ENCODE assay signal across 23 cellular contexts in the genomic region with DNA sequence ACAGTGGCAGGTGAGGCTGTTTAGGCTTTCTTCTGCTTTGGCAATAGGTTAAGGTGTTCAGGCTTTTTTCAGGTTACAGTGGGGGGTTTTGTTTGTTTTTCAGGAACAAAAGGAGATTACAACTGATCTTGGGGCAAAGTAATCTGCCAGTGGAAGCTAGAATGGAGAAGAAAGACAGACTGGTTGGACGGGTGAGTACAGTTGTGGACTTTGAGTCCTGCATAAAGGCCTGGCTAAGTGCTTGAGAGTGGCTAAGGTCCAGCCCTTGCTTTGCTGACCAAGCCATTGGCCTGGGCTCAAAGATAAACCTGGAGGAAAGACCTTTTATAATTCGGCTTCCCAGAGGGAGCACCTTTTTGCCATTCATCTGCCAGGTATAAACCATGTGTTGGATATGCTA.
A peak's percentile ranks its signal among the peaks of the same experiment; 100 is the strongest.
DNase-seq lines count a peak whose midpoint lies in the region; ATAC-seq and TF ChIP-seq lines count a peak whose summit lies in the region.
"Had no signal": no experiment of that assay in that cellular context is flagged by ENCODE, and none has a peak within 500 bp of the region (broad histone marks: within the 10 kb centered on the region; RNA-seq: fewer than 3 reads in every experiment).

No MANE protein-coding gene starts in this region.

- H3K4me1 ChIP-seq in right lobe of liver (peaks cover 0 to 21% (median 0%) of the 10 kb centered on the region in 4 donors), upper lobe of right lung (no peaks in the 10 kb centered on the region)
- H3K4me1 ChIP-seq in naive thymus-derived CD4-positive, alpha-beta T cell (ENCODE audit: control insufficient read depth in 2 of 2, insufficient read depth in 2 of 2, low read length in 2 of 2), result no peaks in the 10 kb centered on the region
- H3K4me1 ChIP-seq: transverse colon had no signal

- H3K27ac Mint-ChIP-seq in activated naive CD4-positive, alpha-beta T cell treated with anti-CD3 and anti-CD28 coated beads, Interleukin-2, amount 50 U/mL, for 24 hours, result peak overlapping the region; percentile 14
- no peak overlapping the region for H3K27ac Mint-ChIP-seq in activated naive CD4-positive, alpha-beta T cell treated with anti-CD3 and anti-CD28 coated beads, Interleukin-2, amount 10 ng/mL, durations not matched to agents 7 days and 5 days
- peak overlapping the region in 2 of 9 donors; percentile 32 to 41 for H3K27ac Mint-ChIP-seq in naive thymus-derived CD4-positive, alpha-beta T cell
- H3K27ac Mint-ChIP-seq: activated CD8-positive, alpha-beta T cell treated with anti-CD3 and anti-CD28 coated beads, Interleukin-2, amount 10 ng/mL, durations not matched to agents 7 days and 5 days; nephron had no signal

- peak overlapping the region in 2 of 3 donors; percentile 4 to 41 for H3K27ac ChIP-seq in right lobe of liver
- H3K27ac ChIP-seq in upper lobe of right lung, result no peak overlapping the region
- no peak overlapping the region for H3K27ac ChIP-seq in naive thymus-derived CD4-positive, alpha-beta T cell (ENCODE audit: low read depth, low read length)
- H3K27ac ChIP-seq: cardiac muscle cell, KMS-11, transverse colon had no signal

- H3K36me3 ChIP-seq in right lobe of liver (peaks cover 0 to 26% (median 10%) of the 10 kb centered on the region in 4 donors), upper lobe of right lung (peaks cover 56% of the 10 kb centered on the region)
- H3K36me3 ChIP-seq in naive thymus-derived CD4-positive, alpha-beta T cell (ENCODE audit: control insufficient read depth in 2 of 3, insufficient read depth in 3 of 3, low read length in 3 of 3), result peaks cover 0 to 73% (median 28%) of the 10 kb centered on the region in 3 experiments

- no peaks in the 10 kb centered on the region for H3K9me3 ChIP-seq in right lobe of liver
- H3K9me3 ChIP-seq in upper lobe of right lung, result no peaks in the 10 kb centered on the region
- no peaks in the 10 kb centered on the region for H3K9me3 ChIP-seq in naive thymus-derived CD4-positive, alpha-beta T cell (ENCODE audit: control insufficient read depth in 2 of 3, low read length in 3 of 3)
- H3K9me3 ChIP-seq: transverse colon had no signal

- peaks cover 25% of the 10 kb centered on the region for H3K36me3 Mint-ChIP-seq in activated naive CD4-positive, alpha-beta T cell treated with anti-CD3 and anti-CD28 coated beads, Interleukin-2, amount 50 U/mL, for 24 hours
- H3K36me3 Mint-ChIP-seq in activated naive CD4-positive, alpha-beta T cell treated with anti-CD3 and anti-CD28 coated beads, Interleukin-2, amount 10 ng/mL, durations not matched to agents 7 days and 5 days, result peaks cover 52% of the 10 kb centered on the region
- peaks cover 20 to 77% (median 40%) of the 10 kb centered on the region in 5 donors for H3K36me3 Mint-ChIP-seq in naive thymus-derived CD4-positive, alpha-beta T cell

- peak; percentile 95 to 97 (median 96) for ATAC-seq in right lobe of liver
- ATAC-seq in upper lobe of right lung, result peak; percentile 57
- no peak for ATAC-seq in naive thymus-derived CD4-positive, alpha-beta T cell
- ATAC-seq: activated CD8-positive, alpha-beta T cell treated with anti-CD3 and anti-CD28 coated beads, Interleukin-2, amount 10 ng/mL, durations not matched to agents 7 days and 5 days; Panc1; sciatic nerve had no signal

- intact Hi-C loops in right lobe of liver (cut with DNase I), result no loop called here
- intact Hi-C loops in upper lobe of right lung (cut with DNase I), result no loop called here
- intact Hi-C loops in cardiac septum (cut with DNase I), result no loop called here
- intact Hi-C loops in naive thymus-derived CD4-positive, alpha-beta T cell (cut with micrococcal nuclease), result no loop called here

- TF ChIP-seq POLR2A in right lobe of liver (IDR thresholded peaks at IDR 0.05), result no peak

- POLR2A ChIA-PET in naive thymus-derived CD4-positive, alpha-beta T cell (lab: Charles Lee), result no interaction called here

- CTCF ChIA-PET in activated naive CD4-positive, alpha-beta T cell treated with anti-CD3 and anti-CD28 coated beads, Interleukin-2, amount 10 ng/mL, durations not matched to agents 7 days and 5 days (lab: Charles Lee), result interaction anchor here (1.0 to 1.3 kb wide), 5 partner anchors 9 to 80 kb away, joined by 3 to 6 read pairs (median 3); no protein-coding TSS in a partner anchor
- CTCF ChIA-PET in naive thymus-derived CD4-positive, alpha-beta T cell (lab: Charles Lee), result interaction anchor here (0.7 kb wide), 1 partner anchor 16 kb away, joined by 3 read pairs; no protein-coding TSS in a partner anchor

- H3K27me3 Mint-ChIP-seq in activated naive CD4-positive, alpha-beta T cell treated with anti-CD3 and anti-CD28 coated beads, Interleukin-2, amount 50 U/mL, for 24 hours, result no peaks in the 10 kb centered on the region
- no peaks in the 10 kb centered on the region for H3K27me3 Mint-ChIP-seq in activated naive CD4-positive, alpha-beta T cell treated with anti-CD3 and anti-CD28 coated beads, Interleukin-2, amount 10 ng/mL, durations not matched to agents 7 days and 5 days
- H3K27me3 Mint-ChIP-seq in naive thymus-derived CD4-positive, alpha-beta T cell, result no peaks in the 10 kb centered on the region

- no peak overlapping the region for H3K4me3 ChIP-seq in right lobe of liver
- no peak overlapping the region for H3K4me3 ChIP-seq in upper lobe of right lung
- H3K4me3 ChIP-seq in naive thymus-derived CD4-positive, alpha-beta T cell (ENCODE audit: low read length), result no peak overlapping the region
- H3K4me3 ChIP-seq: cardiac muscle cell, transverse colon had no signal

- WGBS in right lobe of liver (ENCODE audit: insufficient coverage, low coverage, low lambda C conversion rate, missing lambda C conversion rate), result 31% methylated on average over 2 of the region's 2 CpGs

- H3K9me3 Mint-ChIP-seq in activated naive CD4-positive, alpha-beta T cell treated with anti-CD3 and anti-CD28 coated beads, Interleukin-2, amount 50 U/mL, for 24 hours, result no peaks in the 10 kb centered on the region
- no peaks in the 10 kb centered on the region for H3K9me3 Mint-ChIP-seq in activated naive CD4-positive, alpha-beta T cell treated with anti-CD3 and anti-CD28 coated beads, Interleukin-2, amount 10 ng/mL, durations not matched to agents 7 days and 5 days
- H3K9me3 Mint-ChIP-seq in naive thymus-derived CD4-positive, alpha-beta T cell, result no peaks in the 10 kb centered on the region
- H3K9me3 Mint-ChIP-seq: nephron had no signal

- no peaks in the 10 kb centered on the region for H3K27me3 ChIP-seq in right lobe of liver
- H3K27me3 ChIP-seq in upper lobe of right lung, result no peaks in the 10 kb centered on the region
- H3K27me3 ChIP-seq in naive thymus-derived CD4-positive, alpha-beta T cell (ENCODE audit: control insufficient read depth in 2 of 2, insufficient read depth in 2 of 2, low read length in 2 of 2), result no peaks in the 10 kb centered on the region
- H3K27me3 ChIP-seq: cardiac muscle cell, transverse colon had no signal

- no peaks in the 10 kb centered on the region for H3K4me1 Mint-ChIP-seq in activated naive CD4-positive, alpha-beta T cell treated with anti-CD3 and anti-CD28 coated beads, Interleukin-2, amount 50 U/mL, for 24 hours
- H3K4me1 Mint-ChIP-seq in activated naive CD4-positive, alpha-beta T cell treated with anti-CD3 and anti-CD28 coated beads, Interleukin-2, amount 10 ng/mL, durations not matched to agents 7 days and 5 days, result no peaks in the 10 kb centered on the region
- H3K4me1 Mint-ChIP-seq in naive thymus-derived CD4-positive, alpha-beta T cell, result peaks cover 0 to 1% (median 0%) of the 10 kb centered on the region in 7 donors
- H3K4me1 Mint-ChIP-seq: nephron had no signal

- TF ChIP-seq CTCF in right lobe of liver (IDR thresholded peaks at IDR 0.05) (no peak), upper lobe of right lung (IDR thresholded peaks at IDR 0.05) (no peak)

- no peak for DNase-seq in activated naive CD4-positive, alpha-beta T cell treated with anti-CD3 and anti-CD28 coated beads, Interleukin-2, amount 10 ng/mL, durations not matched to agents 7 days and 5 days
- DNase-seq in cerebellar cortex (ENCODE audit: low spot score) (peak; percentile 33), right lobe of liver (peak; percentile 30 to 83 (median 64)), upper lobe of right lung (no peak), NCI-H1694 (lab: John Stamatoyannopoulos, UW) (no peak), cardiac septum (ENCODE audit: low spot score) (no peak)
- no peak for DNase-seq in naive thymus-derived CD4-positive, alpha-beta T cell
- DNase-seq: activated CD4-positive, CD25-positive, alpha-beta regulatory T cell treated with anti-CD3 and anti-CD28 coated beads, Interleukin-2, amount 50 U/mL, for 72 hours; activated CD8-positive, alpha-beta T cell treated with anti-CD3 and anti-CD28 coated beads, Interleukin-2, amount 10 ng/mL, durations not matched to agents 7 days and 5 days; activated T-cell treated with anti-CD3 and anti-CD28 coated beads for 4 hours; amygdala; EL; glutamatergic neuron; NCI-H146; NCI-H510A treated with DMSO at 0.1 percent for 48 hours; SIG-M5; transverse colon had no signal

- no peak overlapping the region for H3K4me3 Mint-ChIP-seq in activated naive CD4-positive, alpha-beta T cell treated with anti-CD3 and anti-CD28 coated beads, Interleukin-2, amount 50 U/mL, for 24 hours
- H3K4me3 Mint-ChIP-seq in activated naive CD4-positive, alpha-beta T cell treated with anti-CD3 and anti-CD28 coated beads, Interleukin-2, amount 10 ng/mL, durations not matched to agents 7 days and 5 days, result no peak overlapping the region
- H3K4me3 Mint-ChIP-seq in naive thymus-derived CD4-positive, alpha-beta T cell, result no peak overlapping the region
- H3K4me3 Mint-ChIP-seq: activated CD8-positive, alpha-beta T cell treated with anti-CD3 and anti-CD28 coated beads, Interleukin-2, amount 10 ng/mL, durations not matched to agents 7 days and 5 days; nephron had no signal

Comparison
In these comparisons a context has a peak if more than half of its experiments do, and no peak if none do; other contexts are left out.
1. DNase-seq: peak in cerebellar cortex (single experiment) and right lobe of liver (3 of 3); none in activated naive CD4-positive, alpha-beta T cell treated with anti-CD3 and anti-CD28 coated beads, Interleukin-2, amount 10 ng/mL, durations not matched to agents 7 days and 5 days (single experiment), upper lobe of right lung (single experiment), NCI-H1694 (single experiment), cardiac septum (single experiment) and naive thymus-derived CD4-positive, alpha-beta T cell (0 of 9).
2. H3K27ac ChIP-seq: peak in right lobe of liver (2 of 3); none in upper lobe of right lung (single experiment) and naive thymus-derived CD4-positive, alpha-beta T cell (single experiment).